8 cellular contexts compared by ENCODE assay signal in the genomic region with DNA sequence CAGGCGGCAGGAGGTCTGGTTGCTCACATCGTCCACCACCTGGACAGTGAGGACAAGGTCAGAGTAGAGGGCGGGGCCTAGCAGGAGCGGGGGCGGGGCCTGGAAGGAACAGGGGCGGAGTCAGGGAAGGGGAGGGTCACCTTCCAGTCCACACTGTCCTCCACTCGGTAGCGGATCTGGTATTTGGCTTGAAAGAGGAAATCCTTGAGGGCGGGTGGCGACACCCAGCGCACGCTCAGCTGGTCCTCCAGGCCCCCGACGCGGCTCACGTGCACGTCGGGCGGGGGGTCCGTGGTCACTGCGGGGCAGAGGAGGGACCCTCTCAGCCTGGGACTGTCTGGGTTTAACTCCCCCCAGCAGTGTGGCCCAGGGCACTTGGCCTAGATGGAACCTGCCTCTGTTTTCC. TPM values are rescaled to one million over a fixed set of nuclear protein-coding genes. Genes with fewer than 3 reads are reported as not detected.
DNase-seq lines count a peak whose midpoint lies in the region; TF ChIP-seq lines count a peak whose summit lies in the region.

No MANE protein-coding gene starts in this region.

- H4K8ac ChIP-seq in neuronal stem cell (ENCODE audit: low read depth, low read length): no peak overlapping the region

- H3K9me3 ChIP-seq in ES-I3 (ENCODE audit: control insufficient read depth, insufficient read depth, low read length): no peaks in the 10 kb centered on the region
- H3K9me3 ChIP-seq in neuronal stem cell (replicated peaks in 1 of 2; ENCODE audit: control insufficient read depth in 2 of 2, insufficient read depth in 1 of 2, low read depth in 1 of 2, low read length in 2 of 2): no peaks in the 10 kb centered on the region

- peak; percentile 47 for DNase-seq in NCI-H2196 (lab: John Stamatoyannopoulos, UW; ENCODE audit: unreplicated experiment)
- DNase-seq in cardiac fibroblast (ENCODE audit: low read depth in 2 of 2): peak; percentile 31 to 43
- no peak for DNase-seq in neuronal stem cell (ENCODE audit: low spot score)
- DNase-seq in NCI-H2081 treated with DMSO at 0.1 percent for 48 hours (lab: John Stamatoyannopoulos, UW): no peak
- DNase-seq in cerebellar nuclear complex (lab: John Stamatoyannopoulos, UW): no peak
- DNase-seq in effector CD8-positive, alpha-beta T cell (lab: John Stamatoyannopoulos, UW): no peak
- DNase-seq in NAMALWA (ENCODE audit: low spot score): no peak

- H3K4me2 ChIP-seq in neuronal stem cell (ENCODE audit: insufficient read depth, low read length, poor library complexity, severe bottlenecking): no peak overlapping the region

- no peak overlapping the region for H3K27ac ChIP-seq in neuronal stem cell (replicated peaks; ENCODE audit: low read length)

- H2BK5ac ChIP-seq in neuronal stem cell (ENCODE audit: low read length): no peak overlapping the region

- no peak overlapping the region for H3K4ac ChIP-seq in neuronal stem cell (ENCODE audit: low read length)

- no peak overlapping the region for H4K91ac ChIP-seq in neuronal stem cell (ENCODE audit: low read depth, low read length, poor library complexity)

- H3K23ac ChIP-seq in neuronal stem cell (ENCODE audit: low read depth, low read length, poor library complexity): peak overlapping the region; percentile 85

- no peak overlapping the region for H3K4me3 ChIP-seq in cardiac fibroblast (replicated peaks in 1 of 2; ENCODE audit: low read depth in 2 of 2, low read length in 2 of 2)
- no peak overlapping the region for H3K4me3 ChIP-seq in neuronal stem cell (ENCODE audit: low read length in 2 of 2)

- no peak overlapping the region for H2AFZ ChIP-seq in neuronal stem cell (ENCODE audit: low read length)

- no peak overlapping the region for H2AK5ac ChIP-seq in neuronal stem cell (ENCODE audit: low read depth, low read length)

- TF ChIP-seq CTCF in cardiac fibroblast (IDR thresholded peaks at IDR 0.05; ENCODE audit: low read depth, low read length): no peak

- peak overlapping the region; percentile 10 for H2BK12ac ChIP-seq in neuronal stem cell (ENCODE audit: low read length)

- H3K4me1 ChIP-seq in ES-I3 (ENCODE audit: insufficient read depth, low read length) (peaks cover 14% of the 10 kb centered on the region; the same call in 1 of the 2 replicates), neuronal stem cell (ENCODE audit: control insufficient read depth in 2 of 2, insufficient read depth in 1 of 2, low read depth in 1 of 2, low read length in 2 of 2) (peaks cover 7 to 14% of the 10 kb centered on the region in 2 donors)

- H3K79me1 ChIP-seq in neuronal stem cell (ENCODE audit: low read depth, low read length): peaks cover 2% of the 10 kb centered on the region

- no peak overlapping the region for H3K14ac ChIP-seq in neuronal stem cell (ENCODE audit: low read length)

- H3K27me3 ChIP-seq in neuronal stem cell (ENCODE audit: control insufficient read depth in 3 of 3, insufficient read depth in 3 of 3, low read depth in 1 of 3, low read length in 3 of 3): peaks cover 0 to 23% (median 6%) of the 10 kb centered on the region in 3 experiments

- peak overlapping the region; percentile 71 for H2BK15ac ChIP-seq in neuronal stem cell (ENCODE audit: low read length)

- H3K18ac ChIP-seq in neuronal stem cell (ENCODE audit: low read length): peak overlapping the region; percentile 94

- H3K9ac ChIP-seq in ES-I3 (ENCODE audit: low read depth, low read length) (peak overlapping the region; percentile 34; the same call in 1 of the 2 replicates), neuronal stem cell (ENCODE audit: low read depth, low read length, poor library complexity) (no peak overlapping the region)

- no CpG with 5 or more reads among the region's 21 CpGs for WGBS in neuronal stem cell (ENCODE audit: extremely low coverage in 2 of 2, insufficient read length in 2 of 2, insufficient replicate concordance in 1 of 2), 2 donors

- no peak overlapping the region for H2BK120ac ChIP-seq in neuronal stem cell (ENCODE audit: low read depth, low read length)

- H3K36me3 ChIP-seq in ES-I3 (ENCODE audit: insufficient read depth, low read length) (no peaks in the 10 kb centered on the region), neuronal stem cell (replicated peaks in 1 of 2; ENCODE audit: control insufficient read depth in 2 of 2, insufficient read depth in 2 of 2, low read length in 2 of 2) (peaks cover 0 to 3% of the 10 kb centered on the region in 2 donors)

RNA-seq across cellular contexts. Expression of a gene that starts 8.2 kb away (rescaled TPM):
- 85.7 TPM for polyA plus RNA-seq in neuronal stem cell (2013, experiment 1 of 2)
- polyA plus RNA-seq in neuronal stem cell (2013, experiment 2 of 2): 81.2 TPM

RNA-seq across cellular contexts. Expression of a gene that starts 9.8 kb away (rescaled TPM):
- polyA plus RNA-seq in neuronal stem cell (2013, experiment 1 of 2): 0.24 TPM
- 0.33 TPM for polyA plus RNA-seq in neuronal stem cell (2013, experiment 2 of 2)

RNA-seq across cellular contexts. Expression of a gene that starts 15.9 kb away (rescaled TPM):
- 7.1 TPM for polyA plus RNA-seq in neuronal stem cell (2013, experiment 1 of 2)
- 6.4 TPM for polyA plus RNA-seq in neuronal stem cell (2013, experiment 2 of 2)

RNA-seq across cellular contexts. Expression of a gene that starts 25.1 kb away (rescaled TPM):
- 1,321 TPM for polyA plus RNA-seq in neuronal stem cell (2013, experiment 1 of 2)
- polyA plus RNA-seq in neuronal stem cell (2013, experiment 2 of 2): 1,289 TPM

RNA-seq across cellular contexts. Expression of a gene that starts 39.1 kb away (rescaled TPM):
- polyA plus RNA-seq in neuronal stem cell (2013, experiment 1 of 2): 150 TPM
- polyA plus RNA-seq in neuronal stem cell (2013, experiment 2 of 2): 148 TPM

Comparison
In these comparisons a context has a peak if more than half of its experiments do, and no peak if none do; other contexts are left out.
1. DNase-seq: peak in NCI-H2196 (single experiment) and cardiac fibroblast (2 of 2); none in neuronal stem cell (single experiment), NCI-H2081 treated with DMSO at 0.1 percent for 48 hours (single experiment), cerebellar nuclear complex (0 of 2), effector CD8-positive, alpha-beta T cell (single experiment) and NAMALWA (single experiment).